ENCODE assay signal across 8 cellular contexts in genomic region chr11:101914737-101915426, GRCh38. TPM values are rescaled to one million over a fixed set of nuclear protein-coding genes. Genes with fewer than 3 reads are reported as not detected.
DNase-seq lines count a peak whose midpoint lies in the region; ATAC-seq and TF ChIP-seq lines count a peak whose summit lies in the region.

A gene with protein sequence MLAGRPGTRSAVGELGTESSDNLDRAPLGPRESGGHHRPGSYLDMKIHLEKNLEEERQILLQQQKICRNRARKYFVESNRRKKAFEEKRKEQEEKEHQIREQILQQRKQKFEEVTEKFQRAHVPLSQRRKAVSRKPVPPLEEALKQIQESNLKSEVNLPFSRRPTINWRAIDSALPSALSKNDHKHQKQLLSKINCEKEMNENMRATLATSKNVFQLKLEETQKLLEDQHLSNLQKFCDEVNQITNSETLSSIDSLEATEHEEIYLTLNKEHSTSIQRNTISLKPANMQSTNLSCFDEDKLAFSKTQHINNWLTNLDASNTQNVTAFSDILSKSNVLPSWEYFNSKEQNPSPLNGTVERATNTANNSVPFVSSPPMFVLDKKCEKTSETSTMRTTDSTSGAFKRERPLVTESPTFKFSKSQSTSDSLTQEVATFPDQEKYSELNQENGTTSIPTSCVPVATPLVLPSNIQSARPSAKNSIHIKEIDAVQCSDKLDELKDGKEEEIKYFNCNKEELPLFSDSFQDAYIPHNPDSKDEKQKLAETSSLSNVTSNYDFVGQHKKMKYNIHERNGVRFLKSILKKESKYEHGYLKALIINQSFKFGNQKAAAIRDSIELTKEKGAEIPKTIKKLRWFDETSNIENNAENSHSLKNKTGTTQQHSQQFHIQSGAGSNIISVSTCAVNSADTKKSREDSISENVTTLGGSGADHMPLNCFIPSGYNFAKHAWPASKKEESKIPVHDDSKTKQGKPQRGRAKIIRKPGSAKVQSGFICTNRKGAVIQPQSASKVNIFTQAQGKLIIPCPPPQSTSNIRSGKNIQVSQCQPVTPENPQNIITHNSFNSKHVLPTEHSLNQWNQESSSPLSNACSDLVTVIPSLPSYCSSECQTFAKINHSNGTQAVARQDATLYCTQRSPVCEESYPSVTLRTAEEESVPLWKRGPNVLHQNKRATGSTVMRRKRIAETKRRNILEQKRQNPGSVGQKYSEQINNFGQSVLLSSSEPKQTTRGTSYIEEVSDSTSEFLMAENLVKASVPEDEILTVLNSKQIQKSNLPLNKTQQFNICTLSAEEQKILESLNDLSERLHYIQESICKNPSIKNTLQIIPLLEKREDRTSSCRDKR (plus strand): TSS chr11:101915010. CDS start chr11:101915285, 275 bp downstream.

- DNase-seq in NCI-H2227 treated with DMSO at 0.1 percent for 48 hours (lab: John Stamatoyannopoulos, UW) (peak; percentile 68), choroid plexus epithelial cell (ENCODE audit: low read depth) (peak; percentile 97), kidney tubule cell (ENCODE audit: low spot score) (peak; percentile 95)
- peak; percentile 96 for DNase-seq in activated CD4-positive, alpha-beta T cell treated with anti-CD3 and anti-CD28 coated beads for 36 hours
- DNase-seq in stimulated activated CD4-positive, alpha-beta T cell treated with anti-CD3 and anti-CD28 coated beads, Interleukin-1b, Interleukin-23, amount 100 ng/mL, for 1 hour (ENCODE audit: low read depth in 2 of 2), result peak; percentile 75 to 90

- H3K27me3 ChIP-seq in ACC112 (ENCODE audit: insufficient read depth, low read length), result no peaks in the 10 kb centered on the region

- TF ChIP-seq CTCF in choroid plexus epithelial cell (conservative IDR thresholded peaks at IDR 0.05; ENCODE audit: low read depth, low read length), result peak; percentile 74

- H3K4me3 ChIP-seq in ACC112 (ENCODE audit: low read depth, low read length) (peak within 1 kb of the TSS; percentile 87), choroid plexus epithelial cell (ENCODE audit: low read depth, low read length) (peak within 1 kb of the TSS; percentile 92)

- H3K79me2 ChIP-seq in ACC112 (ENCODE audit: control insufficient read depth, insufficient read depth, low read length, unreplicated experiment), result no peaks in the 10 kb centered on the region

- peak within 1 kb of the TSS; percentile 93 for H2AFZ ChIP-seq in ACC112 (ENCODE audit: low read length, unreplicated experiment)

- H3K4me3 Mint-ChIP-seq in activated CD4-positive, alpha-beta T cell treated with anti-CD3 and anti-CD28 coated beads for 36 hours, result peak within 1 kb of the TSS; percentile 86

- H3K9me3 Mint-ChIP-seq in activated CD4-positive, alpha-beta T cell treated with anti-CD3 and anti-CD28 coated beads for 36 hours (ENCODE audit: low read depth), result no peaks in the 10 kb centered on the region

- H3K4me1 ChIP-seq in ACC112 (ENCODE audit: control insufficient read depth, insufficient read depth, low read length, unreplicated experiment), result peaks cover 28% of the 10 kb centered on the region

- H3K36me3 ChIP-seq in ACC112 (ENCODE audit: insufficient read depth, low read length), result no peaks in the 10 kb centered on the region

- POLR2A ChIA-PET in activated CD4-positive, alpha-beta T cell treated with anti-CD3 and anti-CD28 coated beads for 36 hours (lab: Charles Lee), result no interaction called here

- H3K27me3 Mint-ChIP-seq in activated CD4-positive, alpha-beta T cell treated with anti-CD3 and anti-CD28 coated beads for 36 hours, result peaks cover 2% of the 10 kb centered on the region

- H3K27ac ChIP-seq in ACC112 (ENCODE audit: low read depth, low read length), result peak within 1 kb of the TSS; percentile 97

- H3K4me1 Mint-ChIP-seq in activated CD4-positive, alpha-beta T cell treated with anti-CD3 and anti-CD28 coated beads for 36 hours, result peaks cover 16% of the 10 kb centered on the region

- ATAC-seq in GM18870 (IDR thresholded peaks at IDR 0.05; ENCODE audit: unreplicated experiment) (peak; percentile 98), HG03159 (IDR thresholded peaks at IDR 0.05; ENCODE audit: unreplicated experiment) (peak; percentile 98)
- ATAC-seq in activated CD4-positive, alpha-beta T cell treated with anti-CD3 and anti-CD28 coated beads for 36 hours, result peak; percentile 96

- intact Hi-C loops in activated CD4-positive, alpha-beta T cell treated with anti-CD3 and anti-CD28 coated beads for 36 hours (cut with DNase I, micrococcal nuclease), result loop anchor here (2.0 to 10.0 kb wide), 4 partner anchors 90 to 432 kb away; partner anchors contain the start of genes BIRC2 (in 1 of the 2) and YAP1 (in 1 of the 2)

- CTCF ChIA-PET in activated CD4-positive, alpha-beta T cell treated with anti-CD3 and anti-CD28 coated beads for 36 hours (lab: Charles Lee), result interaction anchor here (0.6 to 1.2 kb wide), 9 partner anchors 8 to 830 kb away, joined by 3 to 5 read pairs (median 3); no protein-coding TSS in a partner anchor

- H3K27ac Mint-ChIP-seq in activated CD4-positive, alpha-beta T cell treated with anti-CD3 and anti-CD28 coated beads for 36 hours, result peak within 1 kb of the TSS; percentile 86

- H3K36me3 Mint-ChIP-seq in activated CD4-positive, alpha-beta T cell treated with anti-CD3 and anti-CD28 coated beads for 36 hours (ENCODE audit: low read depth), result no peaks in the 10 kb centered on the region

RNA-seq across cellular contexts. Expression of the gene that starts here (rescaled TPM):
- 1 to 10 TPM; 1.3 to 2.0 TPM for total RNA-seq in activated CD4-positive, alpha-beta T cell treated with anti-CD3 and anti-CD28 coated beads for 36 hours

Comparison
In these comparisons a context has a peak if more than half of its experiments do, and no peak if none do; other contexts are left out.
1. Peak in every context shown above with its lines: DNase-seq, ATAC-seq, H3K4me3 ChIP-seq and H3K27ac ChIP-seq.